ENCODE assay signal across 2 cellular contexts in the genomic region with DNA sequence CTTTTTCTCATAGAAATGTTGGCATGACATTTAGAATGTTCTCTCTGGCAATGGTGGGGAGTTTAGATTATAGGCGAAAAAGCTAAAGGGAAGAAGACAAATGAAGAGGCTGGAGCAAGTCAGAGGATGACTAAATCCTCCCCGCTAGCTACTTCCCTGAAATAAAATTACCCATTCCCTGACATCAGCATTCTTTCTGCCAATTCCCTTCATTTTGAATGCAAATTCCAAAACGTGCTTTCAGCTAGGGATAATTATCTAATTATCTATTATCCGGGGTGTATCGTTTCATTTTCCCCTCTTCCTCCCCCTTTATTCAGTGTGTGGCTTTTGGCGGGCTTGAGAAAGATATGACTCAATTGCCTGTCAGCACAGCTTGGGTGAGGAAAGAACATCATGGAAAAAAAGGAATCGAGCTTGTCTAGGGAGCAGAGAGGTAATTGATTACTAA.
TF ChIP-seq lines count a peak whose summit lies in the region.

No MANE protein-coding gene starts in this region.

TF ChIP-seq in HCT116, 20 proteins besides CTCF, POLR2A, EP300 and RAD21:
- TF ChIP-seq CEBPB (IDR thresholded peaks at IDR 0.05; ENCODE audit: low read depth) (no peak), FOSL1 (IDR thresholded peaks at IDR 0.05; ENCODE audit: low read depth) (peak; percentile 32; the same call in 1 of the 2 replicates), SP1 (IDR thresholded peaks at IDR 0.05; ENCODE audit: low read depth) (peak; percentile 8; the same call in 1 of the 2 replicates), TCF7L2 (IDR thresholded peaks at IDR 0.05; ENCODE audit: borderline replicate concordance, extremely low read depth, insufficient read depth, insufficient read length) (no peak), ZFX (IDR thresholded peaks at IDR 0.05) (no peak), YY1 (IDR thresholded peaks at IDR 0.05; ENCODE audit: extremely low read depth, insufficient replicate concordance, low read depth, low read length) (no peak), CBX3 (IDR thresholded peaks at IDR 0.05; ENCODE audit: low read depth) (no peak)
- TF ChIP-seq, protein P1, sequence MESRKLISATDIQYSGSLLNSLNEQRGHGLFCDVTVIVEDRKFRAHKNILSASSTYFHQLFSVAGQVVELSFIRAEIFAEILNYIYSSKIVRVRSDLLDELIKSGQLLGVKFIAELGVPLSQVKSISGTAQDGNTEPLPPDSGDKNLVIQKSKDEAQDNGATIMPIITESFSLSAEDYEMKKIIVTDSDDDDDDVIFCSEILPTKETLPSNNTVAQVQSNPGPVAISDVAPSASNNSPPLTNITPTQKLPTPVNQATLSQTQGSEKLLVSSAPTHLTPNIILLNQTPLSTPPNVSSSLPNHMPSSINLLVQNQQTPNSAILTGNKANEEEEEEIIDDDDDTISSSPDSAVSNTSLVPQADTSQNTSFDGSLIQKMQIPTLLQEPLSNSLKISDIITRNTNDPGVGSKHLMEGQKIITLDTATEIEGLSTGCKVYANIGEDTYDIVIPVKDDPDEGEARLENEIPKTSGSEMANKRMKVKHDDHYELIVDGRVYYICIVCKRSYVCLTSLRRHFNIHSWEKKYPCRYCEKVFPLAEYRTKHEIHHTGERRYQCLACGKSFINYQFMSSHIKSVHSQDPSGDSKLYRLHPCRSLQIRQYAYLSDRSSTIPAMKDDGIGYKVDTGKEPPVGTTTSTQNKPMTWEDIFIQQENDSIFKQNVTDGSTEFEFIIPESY (IDR thresholded peaks at IDR 0.05; ENCODE audit: extremely low read depth, insufficient replicate concordance, low read length), result no peak

TF ChIP-seq in SK-N-SH, 30 proteins besides CTCF, POLR2A, EP300 and RAD21:
- TF ChIP-seq, protein P2, sequence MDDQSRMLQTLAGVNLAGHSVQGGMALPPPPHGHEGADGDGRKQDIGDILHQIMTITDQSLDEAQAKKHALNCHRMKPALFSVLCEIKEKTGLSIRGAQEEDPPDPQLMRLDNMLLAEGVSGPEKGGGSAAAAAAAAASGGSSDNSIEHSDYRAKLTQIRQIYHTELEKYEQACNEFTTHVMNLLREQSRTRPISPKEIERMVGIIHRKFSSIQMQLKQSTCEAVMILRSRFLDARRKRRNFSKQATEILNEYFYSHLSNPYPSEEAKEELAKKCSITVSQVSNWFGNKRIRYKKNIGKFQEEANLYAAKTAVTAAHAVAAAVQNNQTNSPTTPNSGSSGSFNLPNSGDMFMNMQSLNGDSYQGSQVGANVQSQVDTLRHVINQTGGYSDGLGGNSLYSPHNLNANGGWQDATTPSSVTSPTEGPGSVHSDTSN (IDR thresholded peaks at IDR 0.05), result peak; percentile 76
- TF ChIP-seq RFX5 (IDR thresholded peaks at IDR 0.05; ENCODE audit: low read length), result no peak
- no peak for TF ChIP-seq EZH2phosphoT487 (IDR thresholded peaks at IDR 0.05; ENCODE audit: borderline replicate concordance, low read depth)
- TF ChIP-seq GABPA (IDR thresholded peaks at IDR 0.05; ENCODE audit: low read depth), result no peak
- TF ChIP-seq TCF12 (IDR thresholded peaks at IDR 0.05), result peak; percentile 71
- TF ChIP-seq POLR2AphosphoS5 (IDR thresholded peaks at IDR 0.05; ENCODE audit: low read depth, low read length), result peak; percentile 42; the same call in 1 of the 2 replicates
- TF ChIP-seq, protein P1 (IDR thresholded peaks at IDR 0.05; ENCODE audit: borderline replicate concordance, low read depth), result no peak
- TF ChIP-seq JUND (IDR thresholded peaks at IDR 0.05), result 0 out of 2 replicates have a peak, but pooled peaks have one; percentile 61
- TF ChIP-seq TEAD4 (IDR thresholded peaks at IDR 0.05; ENCODE audit: borderline replicate concordance, insufficient read depth), result peak; percentile 48; the same call in 1 of the 2 replicates
- peak; percentile 79 for TF ChIP-seq NFIC (IDR thresholded peaks at IDR 0.05; ENCODE audit: borderline replicate concordance)
- TF ChIP-seq FOSL2 (IDR thresholded peaks at IDR 0.05; ENCODE audit: borderline replicate concordance, low read depth), result peak; percentile 84; the same call in 1 of the 2 replicates
- TF ChIP-seq, protein P3, sequence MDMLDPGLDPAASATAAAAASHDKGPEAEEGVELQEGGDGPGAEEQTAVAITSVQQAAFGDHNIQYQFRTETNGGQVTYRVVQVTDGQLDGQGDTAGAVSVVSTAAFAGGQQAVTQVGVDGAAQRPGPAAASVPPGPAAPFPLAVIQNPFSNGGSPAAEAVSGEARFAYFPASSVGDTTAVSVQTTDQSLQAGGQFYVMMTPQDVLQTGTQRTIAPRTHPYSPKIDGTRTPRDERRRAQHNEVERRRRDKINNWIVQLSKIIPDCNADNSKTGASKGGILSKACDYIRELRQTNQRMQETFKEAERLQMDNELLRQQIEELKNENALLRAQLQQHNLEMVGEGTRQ (IDR thresholded peaks at IDR 0.05; ENCODE audit: borderline replicate concordance, low read depth, low read length), result no peak
- TF ChIP-seq MEF2A (IDR thresholded peaks at IDR 0.05; ENCODE audit: borderline replicate concordance, low read depth), result no peak
- no peak for TF ChIP-seq SMC3 (IDR thresholded peaks at IDR 0.05; ENCODE audit: low read depth, low read length)
- no peak for TF ChIP-seq GATA2 (CRISPR knock-in tag; IDR thresholded peaks at IDR 0.05)
- no peak for TF ChIP-seq TAF1 (IDR thresholded peaks at IDR 0.05; ENCODE audit: borderline replicate concordance, low read depth, low read length)
- TF ChIP-seq, protein P4, sequence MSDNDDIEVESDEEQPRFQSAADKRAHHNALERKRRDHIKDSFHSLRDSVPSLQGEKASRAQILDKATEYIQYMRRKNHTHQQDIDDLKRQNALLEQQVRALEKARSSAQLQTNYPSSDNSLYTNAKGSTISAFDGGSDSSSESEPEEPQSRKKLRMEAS (IDR thresholded peaks at IDR 0.05; ENCODE audit: low read depth), result peak; percentile 56; the same call in 1 of the 2 replicates
- TF ChIP-seq FOXM1 (IDR thresholded peaks at IDR 0.05; ENCODE audit: low read depth), result 0 out of 2 replicates have a peak, but pooled peaks have one; percentile 45
- no peak for TF ChIP-seq SIN3A (IDR thresholded peaks at IDR 0.05; ENCODE audit: borderline replicate concordance, low read depth, low read length)
- no peak for TF ChIP-seq MXI1 (IDR thresholded peaks at IDR 0.05; ENCODE audit: low read depth, low read length)
- TF ChIP-seq RXRA (IDR thresholded peaks at IDR 0.05; ENCODE audit: borderline replicate concordance, low read depth), result no peak
- TF ChIP-seq, protein P5, sequence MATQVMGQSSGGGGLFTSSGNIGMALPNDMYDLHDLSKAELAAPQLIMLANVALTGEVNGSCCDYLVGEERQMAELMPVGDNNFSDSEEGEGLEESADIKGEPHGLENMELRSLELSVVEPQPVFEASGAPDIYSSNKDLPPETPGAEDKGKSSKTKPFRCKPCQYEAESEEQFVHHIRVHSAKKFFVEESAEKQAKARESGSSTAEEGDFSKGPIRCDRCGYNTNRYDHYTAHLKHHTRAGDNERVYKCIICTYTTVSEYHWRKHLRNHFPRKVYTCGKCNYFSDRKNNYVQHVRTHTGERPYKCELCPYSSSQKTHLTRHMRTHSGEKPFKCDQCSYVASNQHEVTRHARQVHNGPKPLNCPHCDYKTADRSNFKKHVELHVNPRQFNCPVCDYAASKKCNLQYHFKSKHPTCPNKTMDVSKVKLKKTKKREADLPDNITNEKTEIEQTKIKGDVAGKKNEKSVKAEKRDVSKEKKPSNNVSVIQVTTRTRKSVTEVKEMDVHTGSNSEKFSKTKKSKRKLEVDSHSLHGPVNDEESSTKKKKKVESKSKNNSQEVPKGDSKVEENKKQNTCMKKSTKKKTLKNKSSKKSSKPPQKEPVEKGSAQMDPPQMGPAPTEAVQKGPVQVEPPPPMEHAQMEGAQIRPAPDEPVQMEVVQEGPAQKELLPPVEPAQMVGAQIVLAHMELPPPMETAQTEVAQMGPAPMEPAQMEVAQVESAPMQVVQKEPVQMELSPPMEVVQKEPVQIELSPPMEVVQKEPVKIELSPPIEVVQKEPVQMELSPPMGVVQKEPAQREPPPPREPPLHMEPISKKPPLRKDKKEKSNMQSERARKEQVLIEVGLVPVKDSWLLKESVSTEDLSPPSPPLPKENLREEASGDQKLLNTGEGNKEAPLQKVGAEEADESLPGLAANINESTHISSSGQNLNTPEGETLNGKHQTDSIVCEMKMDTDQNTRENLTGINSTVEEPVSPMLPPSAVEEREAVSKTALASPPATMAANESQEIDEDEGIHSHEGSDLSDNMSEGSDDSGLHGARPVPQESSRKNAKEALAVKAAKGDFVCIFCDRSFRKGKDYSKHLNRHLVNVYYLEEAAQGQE (IDR thresholded peaks at IDR 0.05; ENCODE audit: low read depth, low read length), result no peak
